29 cellular contexts compared by ENCODE assay signal in the genomic region with DNA sequence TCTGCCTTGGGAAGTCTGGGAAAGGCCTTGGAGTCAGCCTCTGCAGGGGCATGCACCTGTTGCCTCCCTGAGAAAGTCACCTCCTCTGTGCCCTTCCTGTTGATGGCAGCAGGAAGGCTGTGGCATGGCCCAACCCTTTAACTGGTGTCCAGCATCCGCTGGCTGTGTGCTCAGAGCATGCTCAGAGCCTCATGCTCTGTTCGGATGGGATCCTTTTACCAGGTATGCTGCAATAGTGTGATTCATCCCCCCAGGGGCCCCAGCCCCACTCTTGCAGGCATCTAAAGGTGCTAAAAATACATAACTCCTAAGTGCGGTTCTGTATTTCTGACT. TPM values are rescaled to one million over a fixed set of nuclear protein-coding genes. Genes with fewer than 3 reads are reported as not detected.
DNase-seq lines count a peak whose midpoint lies in the region; ATAC-seq, FAIRE-seq and TF ChIP-seq lines count a peak whose summit lies in the region.
"Had no signal": no experiment of that assay in that cellular context is flagged by ENCODE, and none has a peak within 500 bp of the region (broad histone marks: within the 10 kb centered on the region; RNA-seq: fewer than 3 reads in every experiment).

No MANE protein-coding gene starts in this region.

- H3K79me2 ChIP-seq in PC-3 (ENCODE audit: low read length): no peaks in the 10 kb centered on the region
- H3K79me2 ChIP-seq: parathyroid adenoma had no signal

- H3K9me3 ChIP-seq in breast epithelium: no peaks in the 10 kb centered on the region
- H3K9me3 ChIP-seq in PC-3 (ENCODE audit: low read length): no peaks in the 10 kb centered on the region
- H3K9me3 ChIP-seq: HAP-1, SK-N-SH had no signal

- no peak overlapping the region for H3K4me3 ChIP-seq in breast epithelium
- no peak overlapping the region for H3K4me3 ChIP-seq in PC-3 (ENCODE audit: low read length)
- no peak overlapping the region for H3K4me3 ChIP-seq in fibroblast of mammary gland (ENCODE audit: control insufficient read depth, low read depth, low read length)
- H3K4me3 ChIP-seq: GM12878, HAP-1 had no signal

- intact Hi-C loops in MCF 10A (cut with micrococcal nuclease): no loop called here
- intact Hi-C loops in breast epithelium (cut with DNase I; ENCODE audit: low total_unique reads): no loop called here
- intact Hi-C loops in PC-3 (cut with micrococcal nuclease): no loop called here

- no peak overlapping the region for H3K4me3 Mint-ChIP-seq in MCF 10A (ENCODE audit: unreplicated experiment)
- H3K4me3 Mint-ChIP-seq: memory B cell; naive thymus-derived CD8-positive, alpha-beta T cell had no signal

- H3K9ac ChIP-seq in PC-3 (ENCODE audit: low read length): no peak overlapping the region
- H3K9ac ChIP-seq: parathyroid adenoma, SK-N-SH had no signal

- no peak for FAIRE-seq in H54 (lab: Jason Lieb, UNC)
- FAIRE-seq: GM12878, HTR-8/SVneo, keratinocyte, small intestine, TTC549 had no signal

- H3K27ac Mint-ChIP-seq in MCF 10A (ENCODE audit: low read depth, unreplicated experiment): no peak overlapping the region
- H3K27ac Mint-ChIP-seq: memory B cell; naive thymus-derived CD8-positive, alpha-beta T cell had no signal

- H3K4me1 ChIP-seq in breast epithelium (no peaks in the 10 kb centered on the region), PC-3 (ENCODE audit: insufficient read depth, low read length) (0 out of 2 replicates have a peak, but pooled peaks cover 5% of the 10 kb centered on the region)
- H3K4me1 ChIP-seq: HAP-1 had no signal

- no peak overlapping the region for H2AFZ ChIP-seq in PC-3 (ENCODE audit: low read length)
- H2AFZ ChIP-seq: parathyroid adenoma had no signal

- TF ChIP-seq CTCF in MCF 10A (IDR thresholded peaks at IDR 0.05; ENCODE audit: unreplicated experiment): no peak
- TF ChIP-seq CTCF in breast epithelium (IDR thresholded peaks at IDR 0.05): no peak
- no peak for TF ChIP-seq CTCF in PC-3 (conservative IDR thresholded peaks at IDR 0.05; ENCODE audit: low read depth, low read length)
- no peak for TF ChIP-seq CTCF in fibroblast of mammary gland (conservative IDR thresholded peaks at IDR 0.05; ENCODE audit: control insufficient read depth, insufficient read depth, low read depth, low read length)

- H4K20me1 ChIP-seq in PC-3 (ENCODE audit: low read length): no peaks in the 10 kb centered on the region

- H3K36me3 ChIP-seq in breast epithelium (no peaks in the 10 kb centered on the region), PC-3 (ENCODE audit: low read depth, low read length) (no peaks in the 10 kb centered on the region)
- H3K36me3 ChIP-seq: HAP-1 had no signal

- H3K27me3 Mint-ChIP-seq in MCF 10A (ENCODE audit: insufficient read depth, unreplicated experiment): no peaks in the 10 kb centered on the region

- H3K4me1 Mint-ChIP-seq in MCF 10A (ENCODE audit: insufficient read depth, unreplicated experiment): peaks cover 17% of the 10 kb centered on the region

- H3K27ac ChIP-seq in breast epithelium (no peak overlapping the region), PC-3 (ENCODE audit: low read length) (no peak overlapping the region)
- H3K27ac ChIP-seq: parathyroid adenoma had no signal

- no peaks in the 10 kb centered on the region for H3F3A ChIP-seq in PC-3 (ENCODE audit: low read length, unreplicated experiment)

- no peaks in the 10 kb centered on the region for H3K9me2 ChIP-seq in PC-3 (replicated peaks; ENCODE audit: low read length)
- H3K9me2 ChIP-seq: SK-N-SH had no signal

- no peaks in the 10 kb centered on the region for H3K9me3 Mint-ChIP-seq in MCF 10A (ENCODE audit: unreplicated experiment)
- H3K9me3 Mint-ChIP-seq: memory B cell; naive thymus-derived CD8-positive, alpha-beta T cell had no signal

- no peaks in the 10 kb centered on the region for H3K27me3 ChIP-seq in breast epithelium
- no peaks in the 10 kb centered on the region for H3K27me3 ChIP-seq in PC-3 (ENCODE audit: low read length)

- no peak overlapping the region for H3K4me2 ChIP-seq in PC-3 (ENCODE audit: low read length)
- H3K4me2 ChIP-seq: SK-N-SH had no signal

- no peaks in the 10 kb centered on the region for H3K36me3 Mint-ChIP-seq in MCF 10A (ENCODE audit: insufficient read depth, unreplicated experiment)

- no TSS peak for BruUV-seq in MCF 10A (replicated peaks; lab: Mats Ljungman, UMichigan)
- BruUV-seq in PC-3 (replicated peaks; lab: Mats Ljungman, UMichigan): no TSS peak

- ATAC-seq in PC-3: peak; percentile 36

- DNase-seq in MCF 10A (ENCODE audit: unreplicated experiment) (peak; percentile 89), breast epithelium (ENCODE audit: low spot score in 2 of 2) (no peak), PC-3 (peak; percentile 56), fibroblast of mammary gland (ENCODE audit: low read depth) (peak; percentile 39), H54 (ENCODE audit: insufficient read length, low spot score) (no peak), NCI-H524 (lab: John Stamatoyannopoulos, UW) (no peak), NCI-H2227 treated with DMSO at 0.1 percent for 48 hours (lab: John Stamatoyannopoulos, UW) (no peak)
- no peak for DNase-seq in effector CD8-positive, alpha-beta T cell (lab: John Stamatoyannopoulos, UW)
- DNase-seq: 8988T; activated CD4-positive, alpha-beta T cell treated with anti-CD3 and anti-CD28 coated beads, Interleukin-2, amount 50 U/mL, for 1 hour; aorta; cerebellar nuclear complex; GF-D8; hypothalamus; naive thymus-derived CD8-positive, alpha-beta T cell; NCI-H187; NCI-H446; OCI-M1; SK-N-SH; small intestine; stimulated activated CD4-positive, alpha-beta T cell treated with anti-CD3 and anti-CD28 coated beads, Interleukin-4, amount 100 ng/mL, for 24 hours; substantia nigra had no signal

- CTCF ChIA-PET in MCF 10A (lab: Yijun Ruan, JAX): interaction anchor here (0.6 to 4.0 kb wide), 21 partner anchors 8 to 623 kb away, joined by 3 to 64 read pairs (median 6); no protein-coding TSS in a partner anchor
- CTCF ChIA-PET in PC-3 (lab: Charles Lee): interaction anchor here (1.6 kb wide), 1 partner anchor 53 kb away, joined by 5 read pairs; no protein-coding TSS in a partner anchor

- POLR2A ChIA-PET in MCF 10A (lab: Yijun Ruan, JAX) (interaction anchor here (1.0 to 2.3 kb wide), 3 partner anchors 28 to 52 kb away, joined by 6 to 18 read pairs (median 7); no protein-coding TSS in a partner anchor), PC-3 (lab: Charles Lee; ENCODE audit: unreplicated experiment) (no interaction called here)

- TF ChIP-seq POLR2A in breast epithelium (IDR thresholded peaks at IDR 0.05) (no peak), H54 (IDR thresholded peaks at IDR 0.05; ENCODE audit: low read depth, low read length) (no peak)

RNA-seq across cellular contexts. Expression of gene KLHL36, which starts 24.9 kb away (rescaled TPM):
- total RNA-seq in MCF 10A (2022) (38.4 and 41.9 TPM in 2 replicates), breast epithelium (10 to 100 TPM; 51.5 to 61.4 (median 59.4) TPM), PC-3 (2014; rRNA removed) (33.8 and 35.0 TPM in 2 replicates)

RNA-seq across cellular contexts. Expression of gene USP10, which starts 26.6 kb away (rescaled TPM):
- 114 and 129 TPM in 2 replicates for total RNA-seq in MCF 10A (2022)
- 10 to 100 TPM; 30.4 to 70.8 (median 51.5) TPM for total RNA-seq in breast epithelium
- total RNA-seq in PC-3 (2014; rRNA removed): 50.4 and 62.3 TPM in 2 replicates

RNA-seq across cellular contexts. Expression of gene COTL1, which starts 55.3 kb away (rescaled TPM):
- total RNA-seq in MCF 10A (2022) (151 and 269 TPM in 2 replicates), breast epithelium (10 to 100 TPM; 22.0 to 49.2 (median 44.6) TPM), PC-3 (2014; rRNA removed) (408 and 465 TPM in 2 replicates)

Comparison
In these comparisons a context has a peak if more than half of its experiments do, and no peak if none do; other contexts are left out.
1. DNase-seq: peak in MCF 10A (single experiment), PC-3 (single experiment) and fibroblast of mammary gland (single experiment); none in breast epithelium (0 of 2), H54 (single experiment), NCI-H524 (0 of 2), effector CD8-positive, alpha-beta T cell (single experiment) and NCI-H2227 treated with DMSO at 0.1 percent for 48 hours (single experiment).